18 cellular contexts compared by ENCODE assay signal in the genomic region with DNA sequence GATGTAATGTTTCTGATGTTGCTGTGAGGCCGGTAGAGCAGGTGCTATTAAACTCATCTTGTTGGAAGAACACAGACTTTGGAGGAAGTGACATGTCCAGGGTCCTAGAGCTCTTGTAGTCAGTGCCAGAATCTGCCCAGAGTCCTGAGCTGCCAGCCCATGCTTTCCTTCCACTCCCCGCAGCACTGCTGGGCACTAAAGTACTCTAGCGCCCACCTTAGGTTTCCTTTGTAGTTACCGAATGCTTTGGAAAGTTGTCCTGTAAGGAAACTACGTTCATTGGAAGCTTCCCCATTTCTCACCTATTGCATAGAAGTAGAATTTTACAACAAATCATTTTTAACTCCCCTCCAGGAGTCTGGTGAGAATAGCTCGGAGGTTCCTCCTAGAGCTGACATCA.
"Had no signal": no experiment of that assay in that cellular context is flagged by ENCODE, and none has a peak within 500 bp of the region (broad histone marks: within the 10 kb centered on the region; RNA-seq: fewer than 3 reads in every experiment).

No MANE protein-coding gene starts in this region.

- FAIRE-seq: endothelial cell of umbilical vein had no signal

- H3K4me3 ChIP-seq: esophagus squamous epithelium, left ventricle myocardium inferior, prostate gland, skin epidermis, tibial artery, vagina had no signal

- H3K27ac ChIP-seq: brain microvascular endothelial cell, esophagus squamous epithelium, left ventricle myocardium inferior, prostate gland, skin epidermis, tibial artery, vagina had no signal

- H3K4me1 ChIP-seq: prostate gland, tibial artery had no signal

- ATAC-seq: activated T-helper 17 cell treated with anti-CD3 and anti-CD28 coated beads, Interleukin-2, amount 50 U/mL, for 72 hours; natural killer cell treated with Interleukin-12 subunit alpha and Interleukin-12 subunit beta and Interleukin-15 and Interleukin-18, amount 100 ng/mL, for 72 hours; right cardiac atrium had no signal

- DNase-seq: activated CD4-positive, alpha-beta T cell treated with anti-CD3 and anti-CD28 coated beads, Interleukin-2, amount 10 ng/mL, durations not matched to agents 7 days and 5 days; activated naive CD4-positive, alpha-beta T cell treated with Interleukin-2 at 50 U/mL for 16 hours; brain microvascular endothelial cell; cortex of kidney; effector CD4-positive, alpha-beta T cell; esophagus squamous epithelium; left ventricle myocardium inferior; right cardiac atrium; stimulated activated CD4-positive, alpha-beta T cell treated with anti-CD3 and anti-CD28 coated beads, Interleukin-15, amount 100 ng/mL, for 24 hours; stimulated activated CD4-positive, alpha-beta T cell treated with anti-CD3 and anti-CD28 coated beads, Interleukin-4, amount 100 ng/mL, for 24 hours; stimulated activated naive CD4-positive, alpha-beta T cell; tibial artery had no signal

- H3K36me3 ChIP-seq: brain microvascular endothelial cell, prostate gland had no signal

- H3K9me3 ChIP-seq: esophagus squamous epithelium, left ventricle myocardium inferior, prostate gland, tibial artery, vagina had no signal

- H3K27me3 ChIP-seq: brain microvascular endothelial cell, esophagus squamous epithelium, tibial artery, vagina had no signal
